In the genomic region with DNA sequence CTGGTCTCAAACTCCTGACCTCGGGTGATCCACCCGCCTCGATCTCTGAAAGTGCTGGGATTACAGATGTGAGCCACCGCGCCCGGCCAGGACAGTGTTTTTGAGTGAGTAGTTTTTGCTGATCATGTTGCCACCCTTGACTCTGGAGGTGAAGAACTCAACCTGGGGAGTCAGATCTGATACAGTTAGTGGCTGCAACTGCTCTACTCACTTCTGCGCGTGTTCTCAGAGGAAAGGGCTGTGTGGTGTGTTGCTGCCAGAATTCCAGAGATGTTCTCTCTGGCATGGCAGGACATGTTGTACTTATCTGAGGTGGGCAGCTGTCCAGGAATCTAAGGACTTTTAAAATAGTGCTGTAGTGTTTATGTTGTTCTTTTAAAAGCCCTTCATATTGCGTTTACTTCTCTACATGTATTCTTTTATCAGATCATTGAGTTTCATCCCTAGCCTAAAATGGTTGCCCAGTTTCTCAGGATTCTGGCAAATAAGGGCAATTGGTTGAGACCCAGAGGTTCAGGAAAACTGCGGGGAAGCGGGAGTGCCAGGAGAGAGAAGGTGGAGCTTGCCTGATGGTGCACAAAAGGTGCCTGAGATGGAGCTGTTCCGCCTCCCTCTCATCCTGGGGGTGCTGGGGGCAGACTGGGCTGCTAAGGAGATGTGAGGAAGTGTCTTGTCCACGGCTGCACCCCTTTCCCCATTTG, we compare ENCODE assay signal across 11 cellular contexts.
DNase-seq lines count a peak whose midpoint lies in the region; ATAC-seq, FAIRE-seq and TF ChIP-seq lines count a peak whose summit lies in the region.
"Had no signal": no experiment of that assay in that cellular context is flagged by ENCODE, and none has a peak within 500 bp of the region (broad histone marks: within the 10 kb centered on the region; RNA-seq: fewer than 3 reads in every experiment).

No MANE protein-coding gene starts in this region.

- H3K27ac ChIP-seq in RWPE1, result peak overlapping the region; percentile 94
- peak overlapping the region; percentile 41 for H3K27ac ChIP-seq in endothelial cell of umbilical vein (ENCODE audit: insufficient read depth, low read depth, low read length)
- H3K27ac ChIP-seq in thoracic aorta, result peak overlapping the region; percentile 90 to 91
- H3K27ac ChIP-seq: KMS-11 had no signal

- no peaks in the 10 kb centered on the region for H3K9me3 ChIP-seq in endothelial cell of umbilical vein (replicated peaks; ENCODE audit: control insufficient read depth, insufficient read depth, low read length)
- H3K9me3 ChIP-seq in thoracic aorta, result no peaks in the 10 kb centered on the region

- intact Hi-C loops in endothelial cell of umbilical vein (cut with micrococcal nuclease), result no loop called here

- ATAC-seq in thoracic aorta (ENCODE audit: insufficient number of reproducible peaks, low FRiP score, low read depth), result no peak
- ATAC-seq in HG03025 (IDR thresholded peaks at IDR 0.05; ENCODE audit: low FRiP score, unreplicated experiment), result no peak
- ATAC-seq in activated CD4-positive, CD25-positive, alpha-beta regulatory T cell treated with anti-CD3 and anti-CD28 coated beads, Interleukin-2, amount 50 U/mL, for 24 hours, result no peak

- H3K4me1 ChIP-seq in endothelial cell of umbilical vein (ENCODE audit: control insufficient read depth, extremely low read depth, insufficient read depth, low read length) (peaks cover 36% of the 10 kb centered on the region), thoracic aorta (ENCODE audit: control insufficient read depth in 1 of 2, low read depth in 2 of 2) (peaks cover 70 to 98% of the 10 kb centered on the region in 2 donors)

- H4K20me1 ChIP-seq in endothelial cell of umbilical vein (replicated peaks; ENCODE audit: control insufficient read depth, extremely low read depth, insufficient read depth, low read length), result no peaks in the 10 kb centered on the region

- dilution Hi-C loops in endothelial cell of umbilical vein (cut with MboI; ENCODE audit: extremely low pct_ligation_motif_present, low sequenced_read_pairs), result no loop called here

- no peaks in the 10 kb centered on the region for H3K9me1 ChIP-seq in endothelial cell of umbilical vein (replicated peaks; ENCODE audit: control insufficient read depth, extremely low read depth, insufficient read depth, low read length)

- peaks cover 4% of the 10 kb centered on the region for H3K79me2 ChIP-seq in endothelial cell of umbilical vein (ENCODE audit: control insufficient read depth, insufficient read depth, low read length)

- peak; percentile 28 for FAIRE-seq in endothelial cell of umbilical vein (lab: Jason Lieb, UNC)

- BruUV-seq in endothelial cell of umbilical vein (replicated peaks; lab: Mats Ljungman, UMichigan), result no TSS peak

- TF ChIP-seq CTCF in RWPE1 (conservative IDR thresholded peaks at IDR 0.05; ENCODE audit: low read depth) (no peak), endothelial cell of umbilical vein (IDR thresholded peaks at IDR 0.05; ENCODE audit: extremely low read depth in 1 of 2, insufficient read depth in 1 of 2, low read depth in 1 of 2, low read length in 2 of 2) (no peak), thoracic aorta (IDR thresholded peaks at IDR 0.05) (no peak)

- H3K27me3 ChIP-seq in endothelial cell of umbilical vein (ENCODE audit: control insufficient read depth in 2 of 2, insufficient read depth in 2 of 2, low read length in 2 of 2), result no peaks in the 10 kb centered on the region
- H3K27me3 ChIP-seq in thoracic aorta (replicated peaks; ENCODE audit: insufficient read depth), result no peaks in the 10 kb centered on the region

- DNase-seq in RWPE1 (ENCODE audit: low spot score) (peak; percentile 52), endothelial cell of umbilical vein (ENCODE audit: low read depth, low spot score) (no peak), lung microvascular endothelial cell (ENCODE audit: low read depth in 2 of 2) (peak; percentile 36 to 59), thoracic aorta (ENCODE audit: low spot score) (no peak), GM19240 (ENCODE audit: insufficient read length, low spot score) (no peak), RPMI8226 (no peak)
- DNase-seq: DMS53, erythroblast had no signal

- H3K9ac ChIP-seq in endothelial cell of umbilical vein (replicated peaks; ENCODE audit: extremely low read depth, insufficient read depth, low read length), result no peak overlapping the region
- H3K9ac ChIP-seq: KMS-11 had no signal

- no peak overlapping the region for H3K4me2 ChIP-seq in endothelial cell of umbilical vein (ENCODE audit: insufficient read depth, low read length)
- H3K4me2 ChIP-seq: KMS-11 had no signal

- TF ChIP-seq POLR2A in endothelial cell of umbilical vein (IDR thresholded peaks at IDR 0.05; ENCODE audit: low read depth, low read length), result no peak

- POLR2A ChIA-PET in RWPE1 (lab: Yijun Ruan, JAX; ENCODE audit: low non-redundant PET), result interaction anchor here (0.7 kb wide), 1 partner anchor 148 kb away, joined by 4 read pairs; no protein-coding TSS in a partner anchor
- POLR2A ChIA-PET in endothelial cell of umbilical vein (lab: Charles Lee), result interaction anchor here (0.9 kb wide), 1 partner anchor 57 kb away, joined by 3 read pairs; no protein-coding TSS in a partner anchor

- no peak overlapping the region for H2AFZ ChIP-seq in endothelial cell of umbilical vein (ENCODE audit: low read depth, low read length)

- peaks cover 0 to 2% of the 10 kb centered on the region in 2 experiments for H3K36me3 ChIP-seq in endothelial cell of umbilical vein (ENCODE audit: control insufficient read depth in 2 of 2, extremely low read depth in 1 of 2, insufficient read depth in 2 of 2, low read length in 2 of 2)
- no peaks in the 10 kb centered on the region for H3K36me3 ChIP-seq in thoracic aorta

- CTCF ChIA-PET in RWPE1 (lab: Yijun Ruan, JAX), result interaction anchor here (0.5 kb wide), 1 partner anchor 70 kb away, joined by 3 read pairs; no protein-coding TSS in a partner anchor
- CTCF ChIA-PET in endothelial cell of umbilical vein (lab: Charles Lee), result interaction anchor here (1.2 to 1.6 kb wide), 2 partner anchors 37 to 59 kb away, joined by 3 to 5 read pairs; no protein-coding TSS in a partner anchor

- H3K4me3 ChIP-seq in endothelial cell of umbilical vein (replicated peaks in 1 of 3; ENCODE audit: insufficient read depth in 1 of 3, low read depth in 1 of 3, low read length in 3 of 3) (no peak overlapping the region), thoracic aorta (peak overlapping the region; percentile 17)

TF ChIP-seq in endothelial cell of umbilical vein, 7 proteins besides CTCF, POLR2A, EP300 and RAD21:
- TF ChIP-seq, protein P1, sequence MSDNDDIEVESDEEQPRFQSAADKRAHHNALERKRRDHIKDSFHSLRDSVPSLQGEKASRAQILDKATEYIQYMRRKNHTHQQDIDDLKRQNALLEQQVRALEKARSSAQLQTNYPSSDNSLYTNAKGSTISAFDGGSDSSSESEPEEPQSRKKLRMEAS (IDR thresholded peaks at IDR 0.05; ENCODE audit: insufficient read depth, insufficient read length), result no peak
- TF ChIP-seq EZH2 (IDR thresholded peaks at IDR 0.05; ENCODE audit: borderline replicate concordance, low read depth, low read length, severe bottlenecking) (no peak), POLR2AphosphoS5 (IDR thresholded peaks at IDR 0.05; ENCODE audit: insufficient read depth, low read depth, low read length) (no peak), FOS (IDR thresholded peaks at IDR 0.05; ENCODE audit: borderline replicate concordance, insufficient read depth, low read length) (no peak), GATA2 (IDR thresholded peaks at IDR 0.05; ENCODE audit: insufficient read depth, insufficient read length, low read depth, low read length) (no peak), MYC (IDR thresholded peaks at IDR 0.05; ENCODE audit: low read depth, low read length) (no peak), JUN (IDR thresholded peaks at IDR 0.05; ENCODE audit: borderline replicate concordance, insufficient read depth, insufficient read length, low read depth) (no peak)
TF ChIP-seq in endothelial cell of umbilical vein: peak in this region for 0.

Comparison
In these comparisons a context has a peak if more than half of its experiments do, and no peak if none do; other contexts are left out.
1. DNase-seq: peak in RWPE1 (single experiment) and lung microvascular endothelial cell (2 of 2); none in endothelial cell of umbilical vein (single experiment), thoracic aorta (single experiment), GM19240 (single experiment) and RPMI8226 (single experiment).
2. H3K27ac ChIP-seq: peak in every context shown above with its lines; median percentile 94 in RWPE1; 90 in thoracic aorta; 41 in endothelial cell of umbilical vein.